20 cellular contexts compared by ENCODE assay signal in genomic region chr14:61428261-61428660, GRCh38.
DNase-seq lines count a peak whose midpoint lies in the region; ATAC-seq, FAIRE-seq and TF ChIP-seq lines count a peak whose summit lies in the region.
"Had no signal": no experiment of that assay in that cellular context is flagged by ENCODE, and none has a peak within 500 bp of the region (broad histone marks: within the 10 kb centered on the region; RNA-seq: fewer than 3 reads in every experiment).

No MANE protein-coding gene starts in this region.

- H3K27ac Mint-ChIP-seq in activated naive CD4-positive, alpha-beta T cell treated with anti-CD3 and anti-CD28 coated beads for 36 hours, result peak overlapping the region; percentile 2
- peak overlapping the region; percentile 76 to 87 for H3K27ac Mint-ChIP-seq in effector memory CD8-positive, alpha-beta T cell

- CTCF ChIA-PET in activated naive CD4-positive, alpha-beta T cell treated with anti-CD3 and anti-CD28 coated beads for 36 hours (lab: Charles Lee), result interaction anchor here (0.5 kb wide), 1 partner anchor 99 kb away, joined by 3 read pairs; no protein-coding TSS in a partner anchor
- CTCF ChIA-PET in HepG2 (lab: Yijun Ruan, JAX; ENCODE audit: low intra/inter-chr PET ratio, low total read pairs), result no interaction called here

- intact Hi-C loops in activated naive CD4-positive, alpha-beta T cell treated with anti-CD3 and anti-CD28 coated beads for 36 hours (cut with micrococcal nuclease), result no loop called here
- intact Hi-C loops in HepG2 (cut with micrococcal nuclease; ENCODE audit: unreplicated experiment), result no loop called here
- intact Hi-C loops in stomach (cut with DNase I; ENCODE audit: low total_unique reads), result no loop called here

- H3K4me3 ChIP-seq in HepG2 (replicated peaks in 1 of 3; ENCODE audit: insufficient read depth in 1 of 3, low read depth in 2 of 3, low read length in 3 of 3) (no peak overlapping the region), stomach (no peak overlapping the region)
- H3K4me3 ChIP-seq: body of pancreas, heart right ventricle, Peyer's patch, smooth muscle cell, testis had no signal

- H3K36me3 ChIP-seq in HepG2 (replicated peaks in 1 of 2; ENCODE audit: control insufficient read depth in 1 of 2, insufficient read depth in 2 of 2, low read length in 2 of 2) (no peaks in the 10 kb centered on the region), stomach (no peaks in the 10 kb centered on the region)
- H3K36me3 ChIP-seq: heart right ventricle, Peyer's patch had no signal

- H2AFZ ChIP-seq in HepG2 (ENCODE audit: low read length), result no peak overlapping the region

- TF ChIP-seq EP300 in HepG2 (IDR thresholded peaks at IDR 0.05; ENCODE audit: low read depth in 2 of 2, low read length in 2 of 2), result no peak
- TF ChIP-seq EP300 in HepG2 (CRISPR knock-in tag; IDR thresholded peaks at IDR 0.05; ENCODE audit: borderline replicate concordance), result no peak
- TF ChIP-seq EP300 in stomach (IDR thresholded peaks at IDR 0.05), result no peak

- POLR2A ChIA-PET in HepG2 (lab: Yijun Ruan, JAX), result no interaction called here

- no peaks in the 10 kb centered on the region for H3K9me3 ChIP-seq in HepG2 (ENCODE audit: low read length)
- H3K9me3 ChIP-seq in stomach, result no peaks in the 10 kb centered on the region
- H3K9me3 ChIP-seq: body of pancreas, Peyer's patch, testis had no signal

- BruUV-seq in HepG2 (replicated peaks; lab: Mats Ljungman, UMichigan), result no TSS peak

- in situ Hi-C loops in HepG2 (cut with HindIII; ENCODE audit: extremely low pct_ligation_motif_present, low pct_unique_long_range_greater_than_20kb), result no loop called here

- no peak for FAIRE-seq in HepG2 (lab: Jason Lieb, UNC)

- H3K36me3 Mint-ChIP-seq in activated naive CD4-positive, alpha-beta T cell treated with anti-CD3 and anti-CD28 coated beads for 36 hours (ENCODE audit: low read depth), result peaks cover 28% of the 10 kb centered on the region
- H3K36me3 Mint-ChIP-seq in effector memory CD8-positive, alpha-beta T cell (ENCODE audit: insufficient read depth), result peaks cover 32% of the 10 kb centered on the region

- no peaks in the 10 kb centered on the region for H3K27me3 Mint-ChIP-seq in activated naive CD4-positive, alpha-beta T cell treated with anti-CD3 and anti-CD28 coated beads for 36 hours (ENCODE audit: low read depth)
- no peaks in the 10 kb centered on the region for H3K27me3 Mint-ChIP-seq in effector memory CD8-positive, alpha-beta T cell

- no peaks in the 10 kb centered on the region for H3K4me1 ChIP-seq in HepG2 (ENCODE audit: insufficient read depth, low read length)
- H3K4me1 ChIP-seq in stomach, result no peaks in the 10 kb centered on the region
- H3K4me1 ChIP-seq: Peyer's patch had no signal

- no peaks in the 10 kb centered on the region for H4K20me1 ChIP-seq in HepG2 (ENCODE audit: insufficient read depth, low read length)

- no peak overlapping the region for H3K4me3 Mint-ChIP-seq in activated naive CD4-positive, alpha-beta T cell treated with anti-CD3 and anti-CD28 coated beads for 36 hours
- H3K4me3 Mint-ChIP-seq in effector memory CD8-positive, alpha-beta T cell, result peak overlapping the region in 1 of 2 donors; percentile 56

- H3K79me2 ChIP-seq in HepG2 (ENCODE audit: insufficient read depth, low read length), result no peaks in the 10 kb centered on the region

- no peak overlapping the region for H3K4me2 ChIP-seq in HepG2 (ENCODE audit: low read depth, low read length)
- H3K4me2 ChIP-seq: KMS-11, smooth muscle cell had no signal

- TF ChIP-seq CTCF in HepG2 (CRISPR knock-in tag; IDR thresholded peaks at IDR 0.05) (no peak), stomach (IDR thresholded peaks at IDR 0.05) (no peak)

- H3K27ac ChIP-seq in HepG2 (ENCODE audit: extremely low read length, insufficient read depth, low read length) (no peak overlapping the region), stomach (no peak overlapping the region)
- H3K27ac ChIP-seq: body of pancreas, KMS-11, Peyer's patch, testis had no signal

- peaks cover 18% of the 10 kb centered on the region for H3K9me3 Mint-ChIP-seq in activated naive CD4-positive, alpha-beta T cell treated with anti-CD3 and anti-CD28 coated beads for 36 hours
- H3K9me3 Mint-ChIP-seq in effector memory CD8-positive, alpha-beta T cell, result no peaks in the 10 kb centered on the region

- 48% methylated on average over 2 of the region's 2 CpGs for WGBS in HepG2 (ENCODE audit: low lambda C conversion rate)
- WGBS in stomach, 5 donors, result 49 to 86% (median 81%) methylated on average over 2 of the region's 2 CpGs

- H3K27me3 ChIP-seq in HepG2 (ENCODE audit: control insufficient read depth in 1 of 2, insufficient read depth in 2 of 2, low read length in 2 of 2) (no peaks in the 10 kb centered on the region), stomach (no peaks in the 10 kb centered on the region)
- H3K27me3 ChIP-seq: body of pancreas, heart right ventricle, Peyer's patch, testis had no signal

- no peak overlapping the region for H3K9ac ChIP-seq in HepG2 (ENCODE audit: insufficient read depth, low read depth, low read length)
- H3K9ac ChIP-seq: KMS-11 had no signal

- peak; percentile 21 for ATAC-seq in effector memory CD8-positive, alpha-beta T cell (replicated peaks)
- ATAC-seq in stimulated activated naive CD8-positive, alpha-beta T cell treated with anti-CD3 and anti-CD28 coated beads, Interleukin-15, Interleukin-2, amounts not matched to agents 100 U/mL and 50 U/mL, for 24 hours, result peak; percentile 21
- ATAC-seq in HepG2 (no peak), GM18517 (IDR thresholded peaks at IDR 0.05; ENCODE audit: unreplicated experiment) (no peak)
- ATAC-seq: body of pancreas, heart right ventricle, left colon had no signal

- no peak for DNase-seq in activated naive CD4-positive, alpha-beta T cell treated with anti-CD3 and anti-CD28 coated beads for 36 hours
- no peak for DNase-seq in activated naive CD4-positive, alpha-beta T cell (lab: John Stamatoyannopoulos, UW)
- DNase-seq in NAMALWA (ENCODE audit: low spot score) (peak; percentile 1), HepG2 (ENCODE audit: low spot score) (no peak), stomach (no peak)
- DNase-seq in effector memory CD8-positive, alpha-beta T cell, result no peak
- DNase-seq in stimulated activated naive CD8-positive, alpha-beta T cell treated with anti-CD3 and anti-CD28 coated beads, Interleukin-15, Interleukin-2, amounts not matched to agents 100 U/mL and 50 U/mL, for 24 hours, result no peak
- DNase-seq: activated CD4-positive, CD25-positive, alpha-beta regulatory T cell treated with anti-CD3 and anti-CD28 coated beads, Interleukin-2, amount 50 U/mL, for 72 hours; body of pancreas; heart right ventricle; left colon; mesenchymal stem cell; MV-4-11; NCI-H526; Peyer's patch; stimulated activated CD4-positive, alpha-beta T cell treated with anti-CD3 and anti-CD28 coated beads, Interleukin-2, amount 100 ng/mL, for 24 hours; testis had no signal

- TF ChIP-seq POLR2A in HepG2 (IDR thresholded peaks at IDR 0.05; ENCODE audit: insufficient read depth in 1 of 2, low read depth in 2 of 2, low read length in 2 of 2) (no peak), stomach (IDR thresholded peaks at IDR 0.05) (no peak)

- H3K4me1 Mint-ChIP-seq in activated naive CD4-positive, alpha-beta T cell treated with anti-CD3 and anti-CD28 coated beads for 36 hours (ENCODE audit: low read depth), result peaks cover 91% of the 10 kb centered on the region
- H3K4me1 Mint-ChIP-seq in effector memory CD8-positive, alpha-beta T cell (ENCODE audit: low read depth in 2 of 2), result peaks cover 73 to 90% of the 10 kb centered on the region in 2 donors

- TF ChIP-seq RAD21 in HepG2 (CRISPR knock-in tag; IDR thresholded peaks at IDR 0.05), result no peak

TF ChIP-seq in HepG2, 621 proteins besides CTCF, POLR2A, EP300 and RAD21:
- TF ChIP-seq ZNF761 (CRISPR knock-in tag; conservative IDR thresholded peaks at IDR 0.05) (no peak), ZNF639 (CRISPR knock-in tag; conservative IDR thresholded peaks at IDR 0.05) (no peak), FOXA3 (CRISPR knock-in tag; IDR thresholded peaks at IDR 0.05) (no peak)

Comparison
In these comparisons a context has a peak if more than half of its experiments do, and no peak if none do; other contexts are left out.
1. ATAC-seq: peak in effector memory CD8-positive, alpha-beta T cell (single experiment) and stimulated activated naive CD8-positive, alpha-beta T cell treated with anti-CD3 and anti-CD28 coated beads, Interleukin-15, Interleukin-2, amounts not matched to agents 100 U/mL and 50 U/mL, for 24 hours (single experiment); none in HepG2 (single experiment) and GM18517 (single experiment).